ENCODE assay signal across 9 cellular contexts in genomic region chr2:70965506-70965905, GRCh38. TPM values are rescaled to one million over a fixed set of nuclear protein-coding genes. Genes with fewer than 3 reads are reported as not detected.
DNase-seq lines count a peak whose midpoint lies in the region; ATAC-seq and TF ChIP-seq lines count a peak whose summit lies in the region.
"Had no signal": no experiment of that assay in that cellular context is flagged by ENCODE, and none has a peak within 500 bp of the region (broad histone marks: within the 10 kb centered on the region; RNA-seq: fewer than 3 reads in every experiment).

No MANE protein-coding gene starts in this region.

- H3K27me3 Mint-ChIP-seq in stimulated activated naive CD8-positive, alpha-beta T cell treated with anti-CD3 and anti-CD28 coated beads, Interleukin-15, Interleukin-2, amounts not matched to agents 100 ng/mL and 50 ng/mL, for 24 hours = peaks cover 41% of the 10 kb centered on the region
- peaks cover 40% of the 10 kb centered on the region for H3K27me3 Mint-ChIP-seq in brain

- no peak overlapping the region for H3K27ac Mint-ChIP-seq in stimulated activated naive CD8-positive, alpha-beta T cell treated with anti-CD3 and anti-CD28 coated beads, Interleukin-15, Interleukin-2, amounts not matched to agents 100 ng/mL and 50 ng/mL, for 24 hours
- no peak overlapping the region for H3K27ac Mint-ChIP-seq in brain

- no peaks in the 10 kb centered on the region for H3K36me3 Mint-ChIP-seq in stimulated activated naive CD8-positive, alpha-beta T cell treated with anti-CD3 and anti-CD28 coated beads, Interleukin-15, Interleukin-2, amounts not matched to agents 100 ng/mL and 50 ng/mL, for 24 hours (ENCODE audit: low read depth)
- no peaks in the 10 kb centered on the region for H3K36me3 Mint-ChIP-seq in brain

- ATAC-seq in stimulated activated naive CD8-positive, alpha-beta T cell treated with anti-CD3 and anti-CD28 coated beads, Interleukin-15, Interleukin-2, amounts not matched to agents 100 U/mL and 50 U/mL, for 24 hours = no peak
- ATAC-seq in GM19397 (IDR thresholded peaks at IDR 0.05; ENCODE audit: unreplicated experiment) = no peak
- ATAC-seq in GM19455 (IDR thresholded peaks at IDR 0.05; ENCODE audit: unreplicated experiment) = no peak

- TF ChIP-seq CTCF in brain (conservative IDR thresholded peaks at IDR 0.05) = no peak

- H3K9me3 Mint-ChIP-seq in stimulated activated naive CD8-positive, alpha-beta T cell treated with anti-CD3 and anti-CD28 coated beads, Interleukin-15, Interleukin-2, amounts not matched to agents 100 ng/mL and 50 ng/mL, for 24 hours = no peaks in the 10 kb centered on the region
- peaks cover 0 to 5% (median 0%) of the 10 kb centered on the region in 5 experiments for H3K9me3 Mint-ChIP-seq in brain

- H3K4me3 Mint-ChIP-seq in stimulated activated naive CD8-positive, alpha-beta T cell treated with anti-CD3 and anti-CD28 coated beads, Interleukin-15, Interleukin-2, amounts not matched to agents 100 ng/mL and 50 ng/mL, for 24 hours = peak overlapping the region; percentile 81
- H3K4me3 Mint-ChIP-seq in brain = peak overlapping the region; percentile 81 to 87 (median 83)

- DNase-seq in stimulated activated naive CD8-positive, alpha-beta T cell treated with anti-CD3 and anti-CD28 coated beads, Interleukin-15, Interleukin-2, amounts not matched to agents 100 U/mL and 50 U/mL, for 24 hours = no peak
- peak; percentile 85 for DNase-seq in mesenteric fat pad (ENCODE audit: low spot score)
- DNase-seq in putamen (ENCODE audit: low spot score) = no peak
- DNase-seq in HT-29 (ENCODE audit: low spot score) = no peak

- H3K4me1 Mint-ChIP-seq in stimulated activated naive CD8-positive, alpha-beta T cell treated with anti-CD3 and anti-CD28 coated beads, Interleukin-15, Interleukin-2, amounts not matched to agents 100 ng/mL and 50 ng/mL, for 24 hours (ENCODE audit: low read depth) = peaks cover 7% of the 10 kb centered on the region
- H3K4me1 Mint-ChIP-seq in brain = peaks cover 8% of the 10 kb centered on the region

RNA-seq across cellular contexts. Expression of gene ANKRD53, which starts 12.9 kb away (rescaled TPM):
- 5.7 TPM for polyA plus RNA-seq in brain (ENCODE audit: insufficient read depth, low read depth, low replicate concordance)
- 17.6 TPM for total RNA-seq in mesenteric fat pad
- 0.28 TPM in 1 of 2 replicates, not detected in the other for total RNA-seq in HT-29 (2014; rRNA removed; shearing (Covaris generic))

RNA-seq across cellular contexts. Expression of gene TEX261, which starts 29.2 kb away (rescaled TPM):
- 66.5 TPM for polyA plus RNA-seq in brain (ENCODE audit: insufficient read depth, low read depth, low replicate concordance)
- total RNA-seq in mesenteric fat pad = 86.8 TPM
- total RNA-seq in HT-29 (2014; rRNA removed; shearing (Covaris generic)) = 43.3 and 50.1 TPM in 2 replicates

RNA-seq across cellular contexts. Expression of gene ATP6V1B1, which starts 29.8 kb away (rescaled TPM):
- 2.4 TPM for polyA plus RNA-seq in brain (ENCODE audit: insufficient read depth, low read depth, low replicate concordance)
- 2.4 TPM for total RNA-seq in mesenteric fat pad
- 32.8 and 43.9 TPM in 2 replicates for total RNA-seq in HT-29 (2014; rRNA removed; shearing (Covaris generic))
- polyA plus RNA-seq: cardiac muscle cell had no signal

Comparison
In these comparisons a context has a peak if more than half of its experiments do, and no peak if none do; other contexts are left out.
1. RNA of gene ANKRD53, which starts 12.9 kb away (total RNA-seq): 17.6 TPM in mesenteric fat pad (single experiment); 0.28 TPM in HT-29; every median in the first group is over 10 times any median in the second.
2. RNA of gene ATP6V1B1, which starts 29.8 kb away (total RNA-seq): 32.8 to 43.9 TPM in HT-29; 2.4 TPM in mesenteric fat pad (single experiment); every median in the first group is over 10 times any median in the second.